Comparison of ENCODE assay signal across 1 cellular context in genomic region chr12:27161458-27162228, GRCh38.
A peak's percentile ranks its signal among the peaks of the same experiment; 100 is the strongest.
TF ChIP-seq lines count a peak whose summit lies in the region.

No MANE protein-coding gene starts in this region.

TF ChIP-seq in GM12878, 131 proteins besides CTCF, POLR2A, EP300 and RAD21 (continued from another document):
- TF ChIP-seq, protein P1, sequence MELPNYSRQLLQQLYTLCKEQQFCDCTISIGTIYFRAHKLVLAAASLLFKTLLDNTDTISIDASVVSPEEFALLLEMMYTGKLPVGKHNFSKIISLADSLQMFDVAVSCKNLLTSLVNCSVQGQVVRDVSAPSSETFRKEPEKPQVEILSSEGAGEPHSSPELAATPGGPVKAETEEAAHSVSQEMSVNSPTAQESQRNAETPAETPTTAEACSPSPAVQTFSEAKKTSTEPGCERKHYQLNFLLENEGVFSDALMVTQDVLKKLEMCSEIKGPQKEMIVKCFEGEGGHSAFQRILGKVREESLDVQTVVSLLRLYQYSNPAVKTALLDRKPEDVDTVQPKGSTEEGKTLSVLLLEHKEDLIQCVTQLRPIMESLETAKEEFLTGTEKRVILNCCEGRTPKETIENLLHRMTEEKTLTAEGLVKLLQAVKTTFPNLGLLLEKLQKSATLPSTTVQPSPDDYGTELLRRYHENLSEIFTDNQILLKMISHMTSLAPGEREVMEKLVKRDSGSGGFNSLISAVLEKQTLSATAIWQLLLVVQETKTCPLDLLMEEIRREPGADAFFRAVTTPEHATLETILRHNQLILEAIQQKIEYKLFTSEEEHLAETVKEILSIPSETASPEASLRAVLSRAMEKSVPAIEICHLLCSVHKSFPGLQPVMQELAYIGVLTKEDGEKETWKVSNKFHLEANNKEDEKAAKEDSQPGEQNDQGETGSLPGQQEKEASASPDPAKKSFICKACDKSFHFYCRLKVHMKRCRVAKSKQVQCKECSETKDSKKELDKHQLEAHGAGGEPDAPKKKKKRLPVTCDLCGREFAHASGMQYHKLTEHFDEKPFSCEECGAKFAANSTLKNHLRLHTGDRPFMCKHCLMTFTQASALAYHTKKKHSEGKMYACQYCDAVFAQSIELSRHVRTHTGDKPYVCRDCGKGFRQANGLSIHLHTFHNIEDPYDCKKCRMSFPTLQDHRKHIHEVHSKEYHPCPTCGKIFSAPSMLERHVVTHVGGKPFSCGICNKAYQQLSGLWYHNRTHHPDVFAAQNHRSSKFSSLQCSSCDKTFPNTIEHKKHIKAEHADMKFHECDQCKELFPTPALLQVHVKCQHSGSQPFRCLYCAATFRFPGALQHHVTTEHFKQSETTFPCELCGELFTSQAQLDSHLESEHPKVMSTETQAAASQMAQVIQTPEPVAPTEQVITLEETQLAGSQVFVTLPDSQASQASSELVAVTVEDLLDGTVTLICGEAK (IDR thresholded peaks at IDR 0.05; ENCODE audit: borderline replicate concordance) = no peak; the same call in 1 of the 2 replicates
- TF ChIP-seq SP1 (IDR thresholded peaks at IDR 0.05; ENCODE audit: low read depth, low read length) (no peak), MYB (IDR thresholded peaks at IDR 0.05; ENCODE audit: borderline replicate concordance, low read depth, low read length) (no peak), ZNF24 (IDR thresholded peaks at IDR 0.05) (0 out of 2 replicates have a peak, but pooled peaks have one; percentile 11), PKNOX1 (IDR thresholded peaks at IDR 0.05) (0 out of 2 replicates have a peak, but pooled peaks have one; percentile 11), MTA2 (IDR thresholded peaks at IDR 0.05; ENCODE audit: low read depth) (0 out of 2 replicates have a peak, but pooled peaks have one; percentile 9), MEF2B (IDR thresholded peaks at IDR 0.05; ENCODE audit: partially characterized antibody, poor library complexity, severe bottlenecking) (peak; percentile 92), TARDBP (IDR thresholded peaks at IDR 0.05; ENCODE audit: borderline replicate concordance) (no peak), ZNF217 (IDR thresholded peaks at IDR 0.05) (peak; percentile 48; the same call in 1 of the 2 replicates), TBL1XR1 (IDR thresholded peaks at IDR 0.05; ENCODE audit: low read depth, low read length) (no peak), ZNF207 (IDR thresholded peaks at IDR 0.05; ENCODE audit: borderline replicate concordance) (no peak), PML (IDR thresholded peaks at IDR 0.05; ENCODE audit: low read length) (no peak), NRF1 (conservative IDR thresholded peaks at IDR 0.05; ENCODE audit: low read depth, low read length) (no peak), ATF7 (IDR thresholded peaks at IDR 0.05; ENCODE audit: low read depth) (no peak), ASH2L (IDR thresholded peaks at IDR 0.05; ENCODE audit: borderline replicate concordance, low read depth) (no peak), CHD1 (IDR thresholded peaks at IDR 0.05; ENCODE audit: low read depth, low read length) (no peak), SREBF1 (IDR thresholded peaks at IDR 0.05; ENCODE audit: low read length) (no peak), MAX (IDR thresholded peaks at IDR 0.05; ENCODE audit: low read depth, low read length) (no peak), SMARCA5 (IDR thresholded peaks at IDR 0.05) (peak; percentile 20; the same call in 1 of the 2 replicates), NR2C2 (IDR thresholded peaks at IDR 0.05; ENCODE audit: borderline replicate concordance, control insufficient read depth, insufficient read length, low read depth) (no peak), NFYA (IDR thresholded peaks at IDR 0.05; ENCODE audit: borderline replicate concordance, low read depth, low read length) (no peak), POLR2AphosphoS5 (IDR thresholded peaks at IDR 0.05; ENCODE audit: low read length) (0 out of 2 replicates have a peak, but pooled peaks have one; percentile 44), MYC (IDR thresholded peaks at IDR 0.05; ENCODE audit: insufficient read depth, insufficient read length, insufficient replicate concordance, low read length, severe bottlenecking) (no peak), SMC3 (IDR thresholded peaks at IDR 0.05; ENCODE audit: borderline replicate concordance, low read length) (peak; percentile 2; the same call in 1 of the 2 replicates)
- TF ChIP-seq, protein P2, sequence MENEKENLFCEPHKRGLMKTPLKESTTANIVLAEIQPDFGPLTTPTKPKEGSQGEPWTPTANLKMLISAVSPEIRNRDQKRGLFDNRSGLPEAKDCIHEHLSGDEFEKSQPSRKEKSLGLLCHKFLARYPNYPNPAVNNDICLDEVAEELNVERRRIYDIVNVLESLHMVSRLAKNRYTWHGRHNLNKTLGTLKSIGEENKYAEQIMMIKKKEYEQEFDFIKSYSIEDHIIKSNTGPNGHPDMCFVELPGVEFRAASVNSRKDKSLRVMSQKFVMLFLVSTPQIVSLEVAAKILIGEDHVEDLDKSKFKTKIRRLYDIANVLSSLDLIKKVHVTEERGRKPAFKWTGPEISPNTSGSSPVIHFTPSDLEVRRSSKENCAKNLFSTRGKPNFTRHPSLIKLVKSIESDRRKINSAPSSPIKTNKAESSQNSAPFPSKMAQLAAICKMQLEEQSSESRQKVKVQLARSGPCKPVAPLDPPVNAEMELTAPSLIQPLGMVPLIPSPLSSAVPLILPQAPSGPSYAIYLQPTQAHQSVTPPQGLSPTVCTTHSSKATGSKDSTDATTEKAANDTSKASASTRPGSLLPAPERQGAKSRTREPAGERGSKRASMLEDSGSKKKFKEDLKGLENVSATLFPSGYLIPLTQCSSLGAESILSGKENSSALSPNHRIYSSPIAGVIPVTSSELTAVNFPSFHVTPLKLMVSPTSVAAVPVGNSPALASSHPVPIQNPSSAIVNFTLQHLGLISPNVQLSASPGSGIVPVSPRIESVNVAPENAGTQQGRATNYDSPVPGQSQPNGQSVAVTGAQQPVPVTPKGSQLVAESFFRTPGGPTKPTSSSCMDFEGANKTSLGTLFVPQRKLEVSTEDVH (IDR thresholded peaks at IDR 0.05; ENCODE audit: low read depth, partially characterized antibody) = no peak
- TF ChIP-seq, protein P3, sequence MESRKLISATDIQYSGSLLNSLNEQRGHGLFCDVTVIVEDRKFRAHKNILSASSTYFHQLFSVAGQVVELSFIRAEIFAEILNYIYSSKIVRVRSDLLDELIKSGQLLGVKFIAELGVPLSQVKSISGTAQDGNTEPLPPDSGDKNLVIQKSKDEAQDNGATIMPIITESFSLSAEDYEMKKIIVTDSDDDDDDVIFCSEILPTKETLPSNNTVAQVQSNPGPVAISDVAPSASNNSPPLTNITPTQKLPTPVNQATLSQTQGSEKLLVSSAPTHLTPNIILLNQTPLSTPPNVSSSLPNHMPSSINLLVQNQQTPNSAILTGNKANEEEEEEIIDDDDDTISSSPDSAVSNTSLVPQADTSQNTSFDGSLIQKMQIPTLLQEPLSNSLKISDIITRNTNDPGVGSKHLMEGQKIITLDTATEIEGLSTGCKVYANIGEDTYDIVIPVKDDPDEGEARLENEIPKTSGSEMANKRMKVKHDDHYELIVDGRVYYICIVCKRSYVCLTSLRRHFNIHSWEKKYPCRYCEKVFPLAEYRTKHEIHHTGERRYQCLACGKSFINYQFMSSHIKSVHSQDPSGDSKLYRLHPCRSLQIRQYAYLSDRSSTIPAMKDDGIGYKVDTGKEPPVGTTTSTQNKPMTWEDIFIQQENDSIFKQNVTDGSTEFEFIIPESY (IDR thresholded peaks at IDR 0.05) = peak; percentile 33; the same call in 1 of the 2 replicates
- TF ChIP-seq, protein P4, sequence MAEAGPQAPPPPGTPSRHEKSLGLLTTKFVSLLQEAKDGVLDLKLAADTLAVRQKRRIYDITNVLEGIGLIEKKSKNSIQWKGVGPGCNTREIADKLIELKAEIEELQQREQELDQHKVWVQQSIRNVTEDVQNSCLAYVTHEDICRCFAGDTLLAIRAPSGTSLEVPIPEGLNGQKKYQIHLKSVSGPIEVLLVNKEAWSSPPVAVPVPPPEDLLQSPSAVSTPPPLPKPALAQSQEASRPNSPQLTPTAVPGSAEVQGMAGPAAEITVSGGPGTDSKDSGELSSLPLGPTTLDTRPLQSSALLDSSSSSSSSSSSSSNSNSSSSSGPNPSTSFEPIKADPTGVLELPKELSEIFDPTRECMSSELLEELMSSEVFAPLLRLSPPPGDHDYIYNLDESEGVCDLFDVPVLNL (IDR thresholded peaks at IDR 0.05; ENCODE audit: low read depth, low read length) = no peak
TF ChIP-seq in GM12878: peak in this region for 10.
